2 cellular contexts compared by ENCODE assay signal in genomic region chr9:125850763-125851162, GRCh38.
TF ChIP-seq lines count a peak whose summit lies in the region.

No MANE protein-coding gene starts in this region.

TF ChIP-seq in SK-N-SH, 30 proteins besides CTCF, POLR2A, EP300 and RAD21 (continued from another document):
- TF ChIP-seq PBX3 (IDR thresholded peaks at IDR 0.05) (peak; percentile 51; the same call in 1 of the 2 replicates), GATA2 (CRISPR knock-in tag; IDR thresholded peaks at IDR 0.05) (no peak), TAF1 (IDR thresholded peaks at IDR 0.05; ENCODE audit: borderline replicate concordance, low read depth, low read length) (no peak), NFIC (IDR thresholded peaks at IDR 0.05; ENCODE audit: borderline replicate concordance) (0 out of 2 replicates have a peak, but pooled peaks have one; percentile 19), TCF12 (IDR thresholded peaks at IDR 0.05) (0 out of 2 replicates have a peak, but pooled peaks have one; percentile 30), RCOR1 (IDR thresholded peaks at IDR 0.05; ENCODE audit: low read length) (no peak), ZBTB33 (IDR thresholded peaks at IDR 0.05; ENCODE audit: borderline replicate concordance, low read depth) (no peak), MXI1 (IDR thresholded peaks at IDR 0.05; ENCODE audit: low read depth, low read length) (no peak), JUND (IDR thresholded peaks at IDR 0.05) (no peak), RXRA (IDR thresholded peaks at IDR 0.05; ENCODE audit: borderline replicate concordance, low read depth) (no peak), REST (IDR thresholded peaks at IDR 0.05; ENCODE audit: low read depth, low read length) (no peak), USF2 (IDR thresholded peaks at IDR 0.05; ENCODE audit: borderline replicate concordance, low read depth, low read length) (no peak)

TF ChIP-seq in SK-N-SH treated with all-trans-retinoic acid at 6 μM for 48 hours, 23 proteins besides CTCF, POLR2A, EP300 and RAD21 (continued from another document):
- TF ChIP-seq BACH2 (CRISPR knock-in tag; IDR thresholded peaks at IDR 0.05; ENCODE audit: borderline replicate concordance): no peak
- TF ChIP-seq CREB5 (CRISPR knock-in tag; IDR thresholded peaks at IDR 0.05; ENCODE audit: low read depth): no peak
- TF ChIP-seq RARB (CRISPR knock-in tag; IDR thresholded peaks at IDR 0.05): no peak
- no peak for TF ChIP-seq PPARA (CRISPR knock-in tag; IDR thresholded peaks at IDR 0.05; ENCODE audit: borderline replicate concordance)
- TF ChIP-seq ARNTL (CRISPR knock-in tag; IDR thresholded peaks at IDR 0.05; ENCODE audit: borderline replicate concordance, low read depth): no peak
- TF ChIP-seq POU6F1 (CRISPR knock-in tag; IDR thresholded peaks at IDR 0.05; ENCODE audit: borderline replicate concordance, low read depth): no peak
- TF ChIP-seq CSRNP3 (CRISPR knock-in tag; IDR thresholded peaks at IDR 0.05): no peak
- no peak for TF ChIP-seq TOX (CRISPR knock-in tag; IDR thresholded peaks at IDR 0.05; ENCODE audit: borderline replicate concordance)
